Comparison of ENCODE assay signal across 8 cellular contexts in genomic region chr15:96339662-96340347, GRCh38. TPM values are rescaled to one million over a fixed set of nuclear protein-coding genes. Genes with fewer than 3 reads are reported as not detected.
DNase-seq lines count a peak whose midpoint lies in the region; ATAC-seq and TF ChIP-seq lines count a peak whose summit lies in the region.

No MANE protein-coding gene starts in this region.

- H2BK12ac ChIP-seq in trophoblast cell (ENCODE audit: low read length) = no peak overlapping the region

- H3K4me2 ChIP-seq in trophoblast cell (ENCODE audit: low read length) (peak overlapping the region; percentile 72), MM.1S (ENCODE audit: low read depth, low read length) (no peak overlapping the region)

- H3K14ac ChIP-seq in trophoblast cell (ENCODE audit: low read length) = no peak overlapping the region

- no peaks in the 10 kb centered on the region for H4K20me1 ChIP-seq in MM.1S (ENCODE audit: insufficient read depth, low read length)

- peaks cover 65% of the 10 kb centered on the region for H3K36me3 ChIP-seq in RWPE2 (ENCODE audit: low read depth)
- H3K36me3 ChIP-seq in trophoblast cell (ENCODE audit: control insufficient read depth in 1 of 2, insufficient read depth in 2 of 2, low read length in 2 of 2) = peaks cover 33 to 35% of the 10 kb centered on the region in 2 experiments
- no peaks in the 10 kb centered on the region for H3K36me3 ChIP-seq in MM.1S (replicated peaks; ENCODE audit: insufficient read depth, low read length)

- H3K18ac ChIP-seq in trophoblast cell (ENCODE audit: low read length) = no peak overlapping the region

- H3K27ac ChIP-seq in RWPE2 (ENCODE audit: poor library complexity, severe bottlenecking) = peak overlapping the region; percentile 88
- H3K27ac ChIP-seq in trophoblast cell (ENCODE audit: low read depth, low read length) = peak overlapping the region; percentile 61
- H3K27ac ChIP-seq in MM.1S (ENCODE audit: low read length) = no peak overlapping the region

- H3K27me3 ChIP-seq in RWPE2 (ENCODE audit: insufficient read depth, poor library complexity, severe bottlenecking) (no peaks in the 10 kb centered on the region), trophoblast cell (ENCODE audit: insufficient read depth, low read length) (peaks cover 2% of the 10 kb centered on the region), MM.1S (replicated peaks; ENCODE audit: insufficient read depth, low read length) (no peaks in the 10 kb centered on the region)

- no peak overlapping the region for H4K91ac ChIP-seq in trophoblast cell (ENCODE audit: low read depth, low read length)

- H3K23ac ChIP-seq in trophoblast cell (ENCODE audit: low read length) = no peak overlapping the region

- DNase-seq in DMS114 treated with DMSO at 0.1 percent for 48 hours (lab: John Stamatoyannopoulos, UW; ENCODE audit: unreplicated experiment) = peak; percentile 88
- no peak for DNase-seq in RWPE2 (ENCODE audit: low spot score)
- peak; percentile 42 for DNase-seq in fibroblast of mammary gland (ENCODE audit: low read depth)
- no peak for DNase-seq in trophoblast cell
- DNase-seq in MM.1S = no peak
- DNase-seq in cerebellar nuclear complex (lab: John Stamatoyannopoulos, UW) = no peak

- H3F3A ChIP-seq in MM.1S (ENCODE audit: insufficient read depth, low read length) = no peaks in the 10 kb centered on the region

- no CpG with 5 or more reads among the region's 8 CpGs for WGBS in trophoblast cell (ENCODE audit: extremely low coverage, insufficient coverage, insufficient read length)

- H3K4me1 ChIP-seq in RWPE2 (ENCODE audit: insufficient read depth, poor library complexity, severe bottlenecking) (peaks cover 11% of the 10 kb centered on the region), trophoblast cell (ENCODE audit: control insufficient read depth in 1 of 2, insufficient read depth in 2 of 2, low read length in 2 of 2) (peaks cover 11 to 25% of the 10 kb centered on the region in 2 experiments), MM.1S (ENCODE audit: low read length) (no peaks in the 10 kb centered on the region)

- H2AK5ac ChIP-seq in trophoblast cell (ENCODE audit: low read length) = no peak overlapping the region

- H3K9me3 ChIP-seq in RWPE2 (ENCODE audit: severe bottlenecking) = no peaks in the 10 kb centered on the region
- H3K9me3 ChIP-seq in trophoblast cell (ENCODE audit: insufficient read depth, low read depth, low read length) = no peaks in the 10 kb centered on the region
- no peaks in the 10 kb centered on the region for H3K9me3 ChIP-seq in MM.1S (replicated peaks; ENCODE audit: insufficient read depth, low read length)

- ATAC-seq in RWPE2 (ENCODE audit: low read depth) (no peak), HG03175 (IDR thresholded peaks at IDR 0.05; ENCODE audit: unreplicated experiment) (no peak), GM19395 (IDR thresholded peaks at IDR 0.05; ENCODE audit: unreplicated experiment) (no peak)

- peaks cover 12% of the 10 kb centered on the region for H3K79me2 ChIP-seq in trophoblast cell (ENCODE audit: control insufficient read depth, insufficient read depth, low read length, poor library complexity)
- H3K79me2 ChIP-seq in MM.1S (ENCODE audit: low read length) = no peaks in the 10 kb centered on the region

- H2AFZ ChIP-seq in trophoblast cell (ENCODE audit: insufficient read depth, low read length, poor library complexity) (no peak overlapping the region), MM.1S (ENCODE audit: low read length) (no peak overlapping the region)

- H3K4ac ChIP-seq in trophoblast cell (ENCODE audit: low read depth, low read length) = no peak overlapping the region

- no peak overlapping the region for H4K8ac ChIP-seq in trophoblast cell (ENCODE audit: low read depth, low read length)

- H3K79me1 ChIP-seq in trophoblast cell (ENCODE audit: low read length) = peaks cover 12% of the 10 kb centered on the region

- no peak overlapping the region for H3K9ac ChIP-seq in trophoblast cell (ENCODE audit: low read length)
- no peak overlapping the region for H3K9ac ChIP-seq in MM.1S (ENCODE audit: low read length)

- no peak overlapping the region for H4K12ac ChIP-seq in trophoblast cell (ENCODE audit: low read depth, low read length)

- TF ChIP-seq CTCF in RWPE2 (IDR thresholded peaks at IDR 0.05; ENCODE audit: poor library complexity, severe bottlenecking) = no peak
- TF ChIP-seq CTCF in fibroblast of mammary gland (conservative IDR thresholded peaks at IDR 0.05; ENCODE audit: control insufficient read depth, insufficient read depth, low read depth, low read length) = no peak
- TF ChIP-seq CTCF in MM.1S (IDR thresholded peaks at IDR 0.05; ENCODE audit: low read length) = no peak

- no peaks in the 10 kb centered on the region for H3K9me2 ChIP-seq in MM.1S (replicated peaks; ENCODE audit: insufficient read depth, low read length)

- H2BK5ac ChIP-seq in trophoblast cell (ENCODE audit: low read depth, low read length, poor library complexity) = no peak overlapping the region

- H3K4me3 ChIP-seq in RWPE2 (ENCODE audit: severe bottlenecking) = peak overlapping the region; percentile 86
- peak overlapping the region; percentile 95 for H3K4me3 ChIP-seq in fibroblast of mammary gland (ENCODE audit: control insufficient read depth, low read depth, low read length)
- H3K4me3 ChIP-seq in trophoblast cell (ENCODE audit: low read depth, low read length) = no peak overlapping the region
- H3K4me3 ChIP-seq in MM.1S (ENCODE audit: low read length) = no peak overlapping the region

- H2BK120ac ChIP-seq in trophoblast cell (ENCODE audit: insufficient read depth, low read length, poor library complexity) = no peak overlapping the region

RNA-seq across cellular contexts. Expression of gene NR2F2, which starts 9.3 kb away (rescaled TPM):
- 91.9 and 99.1 TPM in 2 replicates for polyA plus RNA-seq in trophoblast cell (2013)

Comparison
In these comparisons a context has a peak if more than half of its experiments do, and no peak if none do; other contexts are left out.
1. DNase-seq: peak in DMS114 treated with DMSO at 0.1 percent for 48 hours (single experiment) and fibroblast of mammary gland (single experiment); none in RWPE2 (single experiment), trophoblast cell (0 of 2), MM.1S (single experiment) and cerebellar nuclear complex (0 of 2).
2. H3K4me3 ChIP-seq: peak in RWPE2 (single experiment) and fibroblast of mammary gland (single experiment); none in trophoblast cell (single experiment) and MM.1S (single experiment).